Comparison of ENCODE assay signal across 8 cellular contexts in the genomic region with DNA sequence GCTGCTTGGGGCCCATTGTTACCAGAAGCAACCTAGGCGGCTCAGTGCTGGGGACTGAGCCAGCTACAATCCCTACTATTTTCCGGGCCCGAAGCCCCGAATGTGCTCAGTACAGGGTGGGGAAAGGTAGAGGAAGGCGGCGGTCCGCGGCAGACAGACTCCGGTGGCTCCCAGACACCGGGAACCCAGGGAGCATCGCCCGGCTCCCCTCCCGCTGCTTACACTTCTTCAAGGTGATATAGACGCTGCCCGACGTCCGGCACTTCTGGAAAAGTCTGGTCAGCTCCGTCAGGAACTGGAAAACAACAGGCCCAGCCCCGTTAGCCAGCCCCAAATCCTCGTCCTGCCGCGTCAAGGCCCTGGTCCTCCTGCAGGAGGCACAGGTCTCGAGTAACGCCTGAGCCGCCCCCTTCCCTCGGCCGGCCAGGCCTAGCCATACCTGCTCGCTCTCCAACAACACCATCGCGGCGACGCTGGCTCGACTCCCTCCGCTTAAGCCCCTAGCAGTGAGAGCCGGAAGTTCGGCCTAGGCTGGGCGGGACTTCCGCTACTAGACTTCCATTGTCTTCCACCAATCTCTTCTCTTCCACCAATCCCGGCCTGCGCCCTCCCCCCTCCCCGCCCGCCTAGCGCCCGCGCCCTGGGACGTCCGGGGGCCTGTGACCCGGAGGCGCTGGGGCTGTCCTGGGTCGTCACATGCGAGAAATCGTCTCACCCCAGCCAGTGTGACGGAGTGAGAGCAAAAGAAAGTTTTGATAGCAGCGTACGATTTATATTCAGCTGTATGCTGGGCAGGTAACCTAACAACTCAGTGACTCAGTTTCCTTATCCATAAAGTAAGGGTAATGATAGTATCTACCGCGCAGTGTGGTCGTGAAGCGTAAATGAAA. TPM values are rescaled to one million over a fixed set of nuclear protein-coding genes. Genes with fewer than 3 reads are reported as not detected.
DNase-seq lines count a peak whose midpoint lies in the region; ATAC-seq and TF ChIP-seq lines count a peak whose summit lies in the region.

A gene with protein sequence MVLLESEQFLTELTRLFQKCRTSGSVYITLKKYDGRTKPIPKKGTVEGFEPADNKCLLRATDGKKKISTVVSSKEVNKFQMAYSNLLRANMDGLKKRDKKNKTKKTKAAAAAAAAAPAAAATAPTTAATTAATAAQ (minus strand): TSS at position 528 of the 890 bp plus-strand sequence. CDS start 65 bp downstream, at position 463.

- CTCF ChIA-PET in AG04450 (lab: Charles Lee), result interaction anchor here (0.6 to 2.3 kb wide), 6 partner anchors 55 to 352 kb away, joined by 3 to 18 read pairs (median 4); no protein-coding TSS in a partner anchor

- H3K27me3 ChIP-seq in AG04450 (ENCODE audit: control insufficient read depth, insufficient read depth, low read length) (no peaks in the 10 kb centered on the region), WERI-Rb-1 (ENCODE audit: insufficient read depth, low read depth, severe bottlenecking) (no peaks in the 10 kb centered on the region), breast epithelium (no peaks in the 10 kb centered on the region), skeletal muscle tissue (ENCODE audit: control insufficient read depth in 3 of 3, insufficient read depth in 3 of 3, low read length in 3 of 3) (no peaks in the 10 kb centered on the region)

- intact Hi-C loops in breast epithelium (cut with DNase I; ENCODE audit: low total_unique reads), result no loop called here

- H3K4me1 ChIP-seq in breast epithelium (peaks cover 0 to 6% of the 10 kb centered on the region in 2 donors), skeletal muscle tissue (ENCODE audit: control insufficient read depth in 3 of 3, insufficient read depth in 3 of 3, low read length in 3 of 3) (peaks cover 15 to 24% (median 18%) of the 10 kb centered on the region in 3 donors)

- H3K4me3 ChIP-seq in AG04450 (ENCODE audit: low read depth, low read length) (peak within 1 kb of the TSS; percentile 97), WERI-Rb-1 (ENCODE audit: low read depth, low read length) (peak within 1 kb of the TSS; percentile 99), breast epithelium (peak within 1 kb of the TSS; percentile 77 to 98 (median 90)), iPS-18c (ENCODE audit: insufficient read depth, low read depth, low read length) (peak within 1 kb of the TSS; percentile 98), skeletal muscle tissue (ENCODE audit: low read length in 3 of 3) (peak within 1 kb of the TSS; percentile 96)

- peak; percentile 66 for TF ChIP-seq POLR2A in breast epithelium (IDR thresholded peaks at IDR 0.05)

- TF ChIP-seq CTCF in AG04450 (IDR thresholded peaks at IDR 0.05; ENCODE audit: low read depth, low read length), result no peak
- TF ChIP-seq CTCF in WERI-Rb-1 (IDR thresholded peaks at IDR 0.05; ENCODE audit: low read depth, low read length), result no peak
- peak; percentile 41 to 69 (median 58) for TF ChIP-seq CTCF in breast epithelium (IDR thresholded peaks at IDR 0.05)

- H3K36me3 ChIP-seq in WERI-Rb-1, result peaks cover 40% of the 10 kb centered on the region
- peaks cover 3% of the 10 kb centered on the region for H3K36me3 ChIP-seq in breast epithelium
- peaks cover 21 to 31% (median 28%) of the 10 kb centered on the region in 3 donors for H3K36me3 ChIP-seq in skeletal muscle tissue (ENCODE audit: control insufficient read depth in 3 of 3, insufficient read depth in 3 of 3, low read length in 3 of 3)

- peak; percentile 68 for DNase-seq in AG04450 (ENCODE audit: low read depth, low spot score)
- peak; percentile 89 for DNase-seq in NCI-H2227 (lab: John Stamatoyannopoulos, UW; ENCODE audit: unreplicated experiment)
- DNase-seq in WERI-Rb-1, result peak; percentile 96
- DNase-seq in breast epithelium (ENCODE audit: low spot score in 2 of 2), result peak; percentile 90 to 93

- POLR2A ChIA-PET in AG04450 (lab: Yijun Ruan, JAX), result interaction anchor here (0.5 to 0.8 kb wide), 2 partner anchors 38 to 161 kb away, joined by 3 to 5 read pairs; no protein-coding TSS in a partner anchor

- peak; percentile 92 for ATAC-seq in GM18909 (IDR thresholded peaks at IDR 0.05; ENCODE audit: poor library complexity, unreplicated experiment)
- ATAC-seq in HG03159 (IDR thresholded peaks at IDR 0.05; ENCODE audit: unreplicated experiment), result peak; percentile 94

- peak within 1 kb of the TSS; percentile 86 for H3K27ac ChIP-seq in AG04450 (ENCODE audit: low read depth, low read length)
- peak within 1 kb of the TSS; percentile 92 for H3K27ac ChIP-seq in WERI-Rb-1
- H3K27ac ChIP-seq in breast epithelium, result peak within 1 kb of the TSS; percentile 98 to 99
- H3K27ac ChIP-seq in skeletal muscle tissue (ENCODE audit: low read depth, low read length), result peak within 1 kb of the TSS; percentile 95

- peaks cover 4% of the 10 kb centered on the region; the same call in 1 of the 2 replicates for H3K9me3 ChIP-seq in AG04450 (ENCODE audit: control insufficient read depth, insufficient read depth, low read length)
- no peaks in the 10 kb centered on the region for H3K9me3 ChIP-seq in WERI-Rb-1 (ENCODE audit: severe bottlenecking)
- no peaks in the 10 kb centered on the region for H3K9me3 ChIP-seq in breast epithelium
- no peaks in the 10 kb centered on the region for H3K9me3 ChIP-seq in iPS-18c (ENCODE audit: control insufficient read depth, insufficient read depth, low read length)
- H3K9me3 ChIP-seq in skeletal muscle tissue (ENCODE audit: control insufficient read depth in 3 of 3, low read length in 3 of 3), result no peaks in the 10 kb centered on the region

- H3K9ac ChIP-seq in skeletal muscle tissue (ENCODE audit: low read depth in 1 of 3, low read length in 3 of 3), result peak within 1 kb of the TSS; percentile 98 to 100 (median 99)

RNA-seq across cellular contexts. Expression of the gene that starts here (rescaled TPM):
- 426 and 559 TPM in 2 replicates for polyA plus RNA-seq in AG04450 (2011; rRNA removed)
- polyA minus RNA-seq in AG04450 (2011; rRNA and poly(A)+ RNA removed), result 124 and 136 TPM in 2 replicates
- total RNA-seq in breast epithelium (100 to 1,000 TPM; 279 to 310 (median 299) TPM), skeletal muscle tissue (72.5 TPM)

Comparison
In these comparisons a context has a peak if more than half of its experiments do, and no peak if none do; other contexts are left out.
1. Peak in every context shown above with its lines: DNase-seq, ATAC-seq, H3K4me3 ChIP-seq and H3K27ac ChIP-seq.
2. CTCF ChIP-seq: peak in breast epithelium (3 of 3); none in AG04450 (single experiment) and WERI-Rb-1 (single experiment).